ENCODE assay signal across 35 cellular contexts in the genomic region with DNA sequence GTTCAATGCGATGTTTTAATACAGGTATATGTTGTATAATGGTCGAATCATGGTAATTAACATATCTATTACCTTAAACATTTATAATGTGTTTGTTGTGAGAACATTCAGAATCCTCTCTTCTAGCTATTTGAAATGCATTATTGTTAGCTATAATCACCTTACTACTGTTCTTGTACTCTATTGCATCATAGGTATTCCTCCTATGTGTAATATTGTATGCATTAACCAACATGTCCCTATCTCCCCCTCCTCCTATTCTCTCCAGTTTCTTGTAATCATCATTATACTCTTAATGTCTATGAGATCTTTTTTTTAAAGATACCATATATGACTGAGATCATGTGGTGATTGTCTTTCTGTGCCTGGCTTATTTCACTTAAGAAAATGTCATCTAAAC.
"Had no signal": no experiment of that assay in that cellular context is flagged by ENCODE, and none has a peak within 500 bp of the region (broad histone marks: within the 10 kb centered on the region; RNA-seq: fewer than 3 reads in every experiment).

No MANE protein-coding gene starts in this region.

- H3K4me3 ChIP-seq: MG63 had no signal

- H3K9me3 ChIP-seq: MG63 had no signal

- H3K36me3 ChIP-seq: MG63 had no signal

- DNase-seq: Karpas-422, Kasumi-1, MG63, MM.1S, MV-4-11, NCI-H1048, NCI-H1092, NCI-H1092 treated with DMSO at 0.1 percent for 48 hours, NCI-H1105, NCI-H1105 treated with DMSO at 0.1 percent for 48 hours, NCI-H1417, NCI-H1417 treated with DMSO at 0.1 percent for 48 hours, NCI-H1436, NCI-H1436 treated with DMSO at 0.1 percent for 48 hours, NCI-H146, NCI-H1694, NCI-H1694 treated with DMSO at 0.1 percent for 48 hours, NCI-H187, NCI-H187 treated with DMSO at 0.1 percent for 48 hours, NCI-H1930, NCI-H2029, NCI-H2029 treated with DMSO at 0.1 percent for 48 hours, NCI-H2081, NCI-H2081 treated with DMSO at 0.1 percent for 48 hours, NCI-H2107, NCI-H2171, NCI-H2171 treated with DMSO at 0.1 percent for 48 hours, NCI-H2227 treated with DMSO at 0.1 percent for 48 hours, NCI-H226, NCI-H345, NCI-H446, NCI-H446 treated with DMSO at 0.1 percent for 48 hours, NCI-H510A, NCI-H510A treated with DMSO at 0.1 percent for 48 hours, NCI-H524 had no signal

- H3K27me3 ChIP-seq: MG63 had no signal
